Comparison of ENCODE assay signal across 8 cellular contexts in genomic region chr9:134858051-134858841, GRCh38. TPM values are rescaled to one million over a fixed set of nuclear protein-coding genes. Genes with fewer than 3 reads are reported as not detected.
DNase-seq lines count a peak whose midpoint lies in the region; ATAC-seq, FAIRE-seq and TF ChIP-seq lines count a peak whose summit lies in the region.

No MANE protein-coding gene starts in this region.

- DNase-seq in GM12892 (ENCODE audit: insufficient read length): peak; percentile 56
- peak; percentile 43 for DNase-seq in endodermal cell
- no peak for DNase-seq in NCI-H526 (lab: John Stamatoyannopoulos, UW)
- DNase-seq in NCI-H2029 (lab: John Stamatoyannopoulos, UW): no peak
- DNase-seq in DMS53 treated with DMSO at 0.1 percent for 48 hours (lab: John Stamatoyannopoulos, UW; ENCODE audit: unreplicated experiment): no peak
- DNase-seq in GM23338 (ENCODE audit: low spot score): no peak

- peaks cover 8% of the 10 kb centered on the region for H3K9me3 Mint-ChIP-seq in endodermal cell
- peaks cover 21% of the 10 kb centered on the region for H3K9me3 Mint-ChIP-seq in GM23338

- peak; percentile 21 for FAIRE-seq in GM12892 (lab: Jason Lieb, UNC)

- H3K4me1 Mint-ChIP-seq in endodermal cell (no peaks in the 10 kb centered on the region), GM23338 (no peaks in the 10 kb centered on the region)

- no peak overlapping the region for H3K4me3 ChIP-seq in endodermal cell (ENCODE audit: low read length)
- H3K4me3 ChIP-seq in GM23338: no peak overlapping the region

- TF ChIP-seq POLR2A in GM12892 (IDR thresholded peaks at IDR 0.05; ENCODE audit: low read depth, low read length): no peak

- H3K9me3 ChIP-seq in endodermal cell (ENCODE audit: control insufficient read depth, low read length): no peaks in the 10 kb centered on the region

- TF ChIP-seq CTCF in endodermal cell (conservative IDR thresholded peaks at IDR 0.05): no peak
- TF ChIP-seq CTCF in GM23338 (conservative IDR thresholded peaks at IDR 0.05; ENCODE audit: low read depth in 2 of 2): no peak

- no peaks in the 10 kb centered on the region for H3F3A ChIP-seq in GM23338 (replicated peaks; ENCODE audit: low read depth)

- H2AFZ ChIP-seq in GM23338: no peak overlapping the region

- H3K27me3 ChIP-seq in endodermal cell (ENCODE audit: control insufficient read depth, insufficient read depth, low read length, poor library complexity, severe bottlenecking): no peaks in the 10 kb centered on the region
- H3K27me3 ChIP-seq in GM23338 (ENCODE audit: insufficient read depth): no peaks in the 10 kb centered on the region

- 0 out of 2 replicates have a peak, but pooled peaks cover 3% of the 10 kb centered on the region for H3K9me2 ChIP-seq in GM23338 (ENCODE audit: insufficient read depth)

- peak; percentile 86 for ATAC-seq in GM21447 (IDR thresholded peaks at IDR 0.05; ENCODE audit: unreplicated experiment)
- ATAC-seq in HG03565 (IDR thresholded peaks at IDR 0.05; ENCODE audit: unreplicated experiment): peak; percentile 82
- ATAC-seq in GM23338: no peak

- H3K4me1 ChIP-seq in endodermal cell (ENCODE audit: control insufficient read depth, insufficient read depth, low read length) (no peaks in the 10 kb centered on the region), GM23338 (ENCODE audit: insufficient read depth) (no peaks in the 10 kb centered on the region)

- H3K27me3 Mint-ChIP-seq in endodermal cell (ENCODE audit: insufficient read depth): no peaks in the 10 kb centered on the region
- H3K27me3 Mint-ChIP-seq in GM23338 (ENCODE audit: insufficient read depth, low read depth, poor library complexity): peaks cover 5% of the 10 kb centered on the region

- 82 to 85% methylated on average over 10 to 11 of the region's 11 CpGs for WGBS in endodermal cell (ENCODE audit: insufficient coverage in 1 of 2, insufficient read length in 1 of 2), 2 experiments

- H3K36me3 Mint-ChIP-seq in endodermal cell (ENCODE audit: low read depth) (no peaks in the 10 kb centered on the region), GM23338 (ENCODE audit: low read depth) (peaks cover 9% of the 10 kb centered on the region)

- no peaks in the 10 kb centered on the region for H4K20me1 ChIP-seq in GM23338 (replicated peaks; ENCODE audit: insufficient read depth)

- H3K27ac Mint-ChIP-seq in endodermal cell (no peak overlapping the region), GM23338 (no peak overlapping the region)

- H3K36me3 ChIP-seq in endodermal cell (ENCODE audit: control insufficient read depth, insufficient read depth, low read length) (no peaks in the 10 kb centered on the region), GM23338 (ENCODE audit: insufficient read depth) (no peaks in the 10 kb centered on the region)

- H3K9ac ChIP-seq in endodermal cell (ENCODE audit: extremely low read depth, low read length, poor library complexity, severe bottlenecking): no peak overlapping the region

- no peak overlapping the region for H3K4me2 ChIP-seq in GM23338

- H3K79me2 ChIP-seq in GM23338 (replicated peaks; ENCODE audit: insufficient read depth): no peaks in the 10 kb centered on the region

- H3K4me3 Mint-ChIP-seq in endodermal cell (no peak overlapping the region), GM23338 (no peak overlapping the region)

- H3K27ac ChIP-seq in endodermal cell (ENCODE audit: low read depth, low read length) (no peak overlapping the region), GM23338 (ENCODE audit: low read depth) (no peak overlapping the region)

TF ChIP-seq in GM23338, 12 proteins besides CTCF, POLR2A, EP300 and RAD21:
- no peak for TF ChIP-seq STAT1 (IDR thresholded peaks at IDR 0.05; ENCODE audit: unreplicated experiment)
- TF ChIP-seq ZNF114 (CRISPR knock-in tag; IDR thresholded peaks at IDR 0.05): no peak
- TF ChIP-seq CREB1 (CRISPR knock-in tag; IDR thresholded peaks at IDR 0.05; ENCODE audit: low read depth): no peak
- no peak for TF ChIP-seq EZH2phosphoT487 (IDR thresholded peaks at IDR 0.05; ENCODE audit: unreplicated experiment)
- TF ChIP-seq ETS1 (IDR thresholded peaks at IDR 0.05): no peak
- no peak for TF ChIP-seq ZNF331 (CRISPR knock-in tag; IDR thresholded peaks at IDR 0.05; ENCODE audit: low read depth)
TF ChIP-seq in GM23338: peak in this region for 0.

RNA-seq across cellular contexts. Expression of gene FCN2, which starts 22.4 kb away (rescaled TPM):
- not detected for polyA plus RNA-seq in GM12892 (2012; ENCODE audit: missing spikeins)
- total RNA-seq in endodermal cell: not detected
- not detected for polyA plus RNA-seq in endodermal cell (2013, experiment 1 of 2)
- polyA plus RNA-seq in endodermal cell (2013, experiment 2 of 2): not detected
- not detected in 2 replicates for total RNA-seq in GM23338 (2014; rRNA removed; shearing (Covaris generic))
- polyA plus RNA-seq in GM23338 (2016; fragmentation: Nextera tagmentation; extraction: Ambion mirVana): not detected in 2 replicates

RNA-seq across cellular contexts. Expression of gene FCN1, which starts 59.5 kb away (rescaled TPM):
- polyA plus RNA-seq in GM12892 (2012; ENCODE audit: missing spikeins): not detected
- total RNA-seq in endodermal cell: not detected
- not detected for polyA plus RNA-seq in endodermal cell (2013, experiment 1 of 2)
- polyA plus RNA-seq in endodermal cell (2013, experiment 2 of 2): not detected
- total RNA-seq in GM23338 (2014; rRNA removed; shearing (Covaris generic)): not detected in 2 replicates
- not detected in 2 replicates for polyA plus RNA-seq in GM23338 (2016; fragmentation: Nextera tagmentation; extraction: Ambion mirVana)

Comparison
In these comparisons a context has a peak if more than half of its experiments do, and no peak if none do; other contexts are left out.
1. DNase-seq: peak in GM12892 (single experiment) and endodermal cell (single experiment); none in NCI-H526 (0 of 2), NCI-H2029 (single experiment), DMS53 treated with DMSO at 0.1 percent for 48 hours (single experiment) and GM23338 (single experiment).